Comparison of ENCODE assay signal across 8 cellular contexts in genomic region chr2:10079192-10079930, GRCh38. TPM values are rescaled to one million over a fixed set of nuclear protein-coding genes. Genes with fewer than 3 reads are reported as not detected.
DNase-seq lines count a peak whose midpoint lies in the region; ATAC-seq and TF ChIP-seq lines count a peak whose summit lies in the region.

No MANE protein-coding gene starts in this region.

- TF ChIP-seq CTCF in body of pancreas (IDR thresholded peaks at IDR 0.05) (no peak), sigmoid colon (IDR thresholded peaks at IDR 0.05) (no peak)

- 1% methylated on average over 15 to 52 of the region's 67 CpGs for WGBS in body of pancreas, 2 donors
- WGBS in sigmoid colon, 2 donors: 1 to 2% methylated on average over 67 of the region's 67 CpGs

- H3K4me1 ChIP-seq in body of pancreas (peaks cover 22% of the 10 kb centered on the region), iPS-18a (ENCODE audit: control insufficient read depth, low read depth, low read length) (peaks cover 12% of the 10 kb centered on the region), sigmoid colon (peaks cover 0 to 45% (median 39%) of the 10 kb centered on the region in 4 donors)

- H3K4me3 ChIP-seq in body of pancreas (peak overlapping the region; percentile 36 to 60), iPS-18a (ENCODE audit: low read length) (peak overlapping the region; percentile 43), sigmoid colon (peak overlapping the region; percentile 45 to 83 (median 68))

- TF ChIP-seq EP300 in sigmoid colon (IDR thresholded peaks at IDR 0.05): no peak

- ATAC-seq in GM21515 (IDR thresholded peaks at IDR 0.05; ENCODE audit: unreplicated experiment) (peak; percentile 19), body of pancreas (peak; percentile 49)

- H3K36me3 ChIP-seq in body of pancreas (replicated peaks in 1 of 2; ENCODE audit: insufficient read depth in 1 of 2, low read depth in 2 of 2) (no peaks in the 10 kb centered on the region), iPS-18a (ENCODE audit: control insufficient read depth, low read depth, low read length) (no peaks in the 10 kb centered on the region), sigmoid colon (no peaks in the 10 kb centered on the region)

- H3K9me3 ChIP-seq in body of pancreas: no peaks in the 10 kb centered on the region
- H3K9me3 ChIP-seq in iPS-18a (ENCODE audit: control insufficient read depth, low read depth, low read length): no peaks in the 10 kb centered on the region
- H3K9me3 ChIP-seq in sigmoid colon: no peaks in the 10 kb centered on the region

- H3K27me3 ChIP-seq in body of pancreas: no peaks in the 10 kb centered on the region
- H3K27me3 ChIP-seq in iPS-18a (ENCODE audit: control insufficient read depth, insufficient read depth, low read length): peaks cover 72% of the 10 kb centered on the region
- H3K27me3 ChIP-seq in sigmoid colon: peaks cover 0 to 2% (median 0%) of the 10 kb centered on the region in 3 donors

- no peak for TF ChIP-seq POLR2A in body of pancreas (IDR thresholded peaks at IDR 0.05)
- no peak for TF ChIP-seq POLR2A in sigmoid colon (IDR thresholded peaks at IDR 0.05)

- DNase-seq in COLO829 (ENCODE audit: low spot score): peak; percentile 21
- peak; percentile 36 for DNase-seq in NCI-H1694 (lab: John Stamatoyannopoulos, UW)
- DNase-seq in body of pancreas: peak in 3 of 4 donors; percentile 29 to 51 (median 38)
- peak; percentile 87 for DNase-seq in sigmoid colon
- no peak for DNase-seq in NAMALWA (ENCODE audit: low spot score)
- DNase-seq in NCI-H774 (lab: John Stamatoyannopoulos, UW): no peak

- H3K27ac ChIP-seq in body of pancreas (peak overlapping the region; percentile 62 to 90 (median 86)), iPS-18a (ENCODE audit: low read length) (no peak overlapping the region), sigmoid colon (peak overlapping the region; percentile 92 to 97 (median 94))

- intact Hi-C loops in body of pancreas (cut with DNase I): no loop called here
- intact Hi-C loops in sigmoid colon (cut with DNase I): no loop called here

- H3K9ac ChIP-seq in iPS-18a (ENCODE audit: low read length): no peak overlapping the region

RNA-seq across cellular contexts. Expression of gene CYS1, which starts 0.8 kb away (rescaled TPM):
- total RNA-seq in body of pancreas: 10 to 100 TPM; 30.4 to 36.6 TPM
- total RNA-seq in sigmoid colon: 10 to 100 TPM in 2 of 4 donors, 1 to 10 TPM in 2; 7.5 to 24.6 (median 9.6) TPM
- 1 to 10 TPM in 1 of 3 donors, under 1 TPM in 2; 0.46 to 1.8 (median 0.83) TPM for polyA plus RNA-seq in sigmoid colon

RNA-seq across cellular contexts. Expression of gene KLF11, which starts 36.0 kb away (rescaled TPM):
- total RNA-seq in body of pancreas (10 to 100 TPM; 25.7 to 32.6 TPM), sigmoid colon (10 to 100 TPM; 18.5 to 41.3 (median 29.7) TPM)
- 1 to 10 TPM; 3.9 to 7.2 (median 5.8) TPM for polyA plus RNA-seq in sigmoid colon

RNA-seq across cellular contexts. Expression of gene RRM2, which starts 43.2 kb away (rescaled TPM):
- total RNA-seq in body of pancreas: not detected
- 1 to 10 TPM in 2 of 4 donors, under 1 TPM in 1, not detected in 1; 0.16 to 4.3 (median 2.7) TPM for total RNA-seq in sigmoid colon
- polyA plus RNA-seq in sigmoid colon: 10 to 100 TPM in 2 of 3 donors, 1 to 10 TPM in 1; 9.6 to 65.8 (median 32.6) TPM

Comparison
In these comparisons a context has a peak if more than half of its experiments do, and no peak if none do; other contexts are left out.
1. DNase-seq: peak in COLO829 (single experiment), NCI-H1694 (single experiment), body of pancreas (3 of 4) and sigmoid colon (single experiment); none in NAMALWA (single experiment) and NCI-H774 (single experiment).
2. Peak in every context shown above with its lines, with median percentiles within 50 percentile points of each other: H3K4me3 ChIP-seq.